In genomic region chr7:100882201-100882600, GRCh38 we compare ENCODE assay signal across 1 cellular context.
TF ChIP-seq lines count a peak whose summit lies in the region.

No MANE protein-coding gene starts in this region.

TF ChIP-seq in HEK293, 187 proteins besides CTCF, POLR2A, EP300 and RAD21:
- TF ChIP-seq ZNF133 (tag by site-specific recombination; IDR thresholded peaks at IDR 0.05) (no peak), ZNF830 (tag by site-specific recombination; IDR thresholded peaks at IDR 0.05; ENCODE audit: low read depth) (no peak), SCRT2 (tag by site-specific recombination; IDR thresholded peaks at IDR 0.05) (peak; percentile 35; the same call in 1 of the 2 replicates), ZBTB11 (tag by site-specific recombination; conservative IDR thresholded peaks at IDR 0.05; ENCODE audit: low read depth) (no peak)
